Comparison of ENCODE assay signal across 1 cellular context in the genomic region with DNA sequence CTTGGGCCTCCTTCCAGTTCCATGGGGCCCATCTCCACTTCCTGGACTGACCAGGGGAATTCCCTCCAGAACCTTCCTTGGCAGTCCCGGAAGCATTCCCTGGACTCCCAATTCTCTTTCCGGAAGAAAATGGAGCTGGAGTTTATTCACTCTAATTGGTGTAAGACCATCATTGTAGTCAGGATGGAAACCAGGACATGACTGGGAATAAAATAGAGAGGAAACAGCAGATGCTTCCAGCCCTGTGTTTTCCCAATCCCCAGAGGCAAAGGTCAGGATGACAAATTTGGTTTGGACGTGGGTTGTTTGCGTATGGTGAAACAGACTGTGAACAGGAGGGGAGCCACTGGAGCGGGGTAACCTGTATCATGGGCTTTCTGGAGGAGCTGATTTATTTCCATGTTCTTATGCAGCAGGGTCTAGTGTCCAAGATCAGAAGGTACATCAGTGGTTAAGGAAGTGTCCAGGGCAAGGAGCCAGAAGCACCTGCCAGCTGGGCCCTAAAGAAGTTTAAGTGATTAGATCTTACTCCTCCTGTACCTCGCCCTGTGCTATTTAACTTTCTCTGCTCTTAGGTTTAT.
A peak's percentile ranks its signal among the peaks of the same experiment; 100 is the strongest.
TF ChIP-seq lines count a peak whose summit lies in the region.

No MANE protein-coding gene starts in this region.

TF ChIP-seq in HepG2, 621 proteins besides CTCF, POLR2A, EP300 and RAD21 (continued from another document and continues in another):
- TF ChIP-seq, protein P1, sequence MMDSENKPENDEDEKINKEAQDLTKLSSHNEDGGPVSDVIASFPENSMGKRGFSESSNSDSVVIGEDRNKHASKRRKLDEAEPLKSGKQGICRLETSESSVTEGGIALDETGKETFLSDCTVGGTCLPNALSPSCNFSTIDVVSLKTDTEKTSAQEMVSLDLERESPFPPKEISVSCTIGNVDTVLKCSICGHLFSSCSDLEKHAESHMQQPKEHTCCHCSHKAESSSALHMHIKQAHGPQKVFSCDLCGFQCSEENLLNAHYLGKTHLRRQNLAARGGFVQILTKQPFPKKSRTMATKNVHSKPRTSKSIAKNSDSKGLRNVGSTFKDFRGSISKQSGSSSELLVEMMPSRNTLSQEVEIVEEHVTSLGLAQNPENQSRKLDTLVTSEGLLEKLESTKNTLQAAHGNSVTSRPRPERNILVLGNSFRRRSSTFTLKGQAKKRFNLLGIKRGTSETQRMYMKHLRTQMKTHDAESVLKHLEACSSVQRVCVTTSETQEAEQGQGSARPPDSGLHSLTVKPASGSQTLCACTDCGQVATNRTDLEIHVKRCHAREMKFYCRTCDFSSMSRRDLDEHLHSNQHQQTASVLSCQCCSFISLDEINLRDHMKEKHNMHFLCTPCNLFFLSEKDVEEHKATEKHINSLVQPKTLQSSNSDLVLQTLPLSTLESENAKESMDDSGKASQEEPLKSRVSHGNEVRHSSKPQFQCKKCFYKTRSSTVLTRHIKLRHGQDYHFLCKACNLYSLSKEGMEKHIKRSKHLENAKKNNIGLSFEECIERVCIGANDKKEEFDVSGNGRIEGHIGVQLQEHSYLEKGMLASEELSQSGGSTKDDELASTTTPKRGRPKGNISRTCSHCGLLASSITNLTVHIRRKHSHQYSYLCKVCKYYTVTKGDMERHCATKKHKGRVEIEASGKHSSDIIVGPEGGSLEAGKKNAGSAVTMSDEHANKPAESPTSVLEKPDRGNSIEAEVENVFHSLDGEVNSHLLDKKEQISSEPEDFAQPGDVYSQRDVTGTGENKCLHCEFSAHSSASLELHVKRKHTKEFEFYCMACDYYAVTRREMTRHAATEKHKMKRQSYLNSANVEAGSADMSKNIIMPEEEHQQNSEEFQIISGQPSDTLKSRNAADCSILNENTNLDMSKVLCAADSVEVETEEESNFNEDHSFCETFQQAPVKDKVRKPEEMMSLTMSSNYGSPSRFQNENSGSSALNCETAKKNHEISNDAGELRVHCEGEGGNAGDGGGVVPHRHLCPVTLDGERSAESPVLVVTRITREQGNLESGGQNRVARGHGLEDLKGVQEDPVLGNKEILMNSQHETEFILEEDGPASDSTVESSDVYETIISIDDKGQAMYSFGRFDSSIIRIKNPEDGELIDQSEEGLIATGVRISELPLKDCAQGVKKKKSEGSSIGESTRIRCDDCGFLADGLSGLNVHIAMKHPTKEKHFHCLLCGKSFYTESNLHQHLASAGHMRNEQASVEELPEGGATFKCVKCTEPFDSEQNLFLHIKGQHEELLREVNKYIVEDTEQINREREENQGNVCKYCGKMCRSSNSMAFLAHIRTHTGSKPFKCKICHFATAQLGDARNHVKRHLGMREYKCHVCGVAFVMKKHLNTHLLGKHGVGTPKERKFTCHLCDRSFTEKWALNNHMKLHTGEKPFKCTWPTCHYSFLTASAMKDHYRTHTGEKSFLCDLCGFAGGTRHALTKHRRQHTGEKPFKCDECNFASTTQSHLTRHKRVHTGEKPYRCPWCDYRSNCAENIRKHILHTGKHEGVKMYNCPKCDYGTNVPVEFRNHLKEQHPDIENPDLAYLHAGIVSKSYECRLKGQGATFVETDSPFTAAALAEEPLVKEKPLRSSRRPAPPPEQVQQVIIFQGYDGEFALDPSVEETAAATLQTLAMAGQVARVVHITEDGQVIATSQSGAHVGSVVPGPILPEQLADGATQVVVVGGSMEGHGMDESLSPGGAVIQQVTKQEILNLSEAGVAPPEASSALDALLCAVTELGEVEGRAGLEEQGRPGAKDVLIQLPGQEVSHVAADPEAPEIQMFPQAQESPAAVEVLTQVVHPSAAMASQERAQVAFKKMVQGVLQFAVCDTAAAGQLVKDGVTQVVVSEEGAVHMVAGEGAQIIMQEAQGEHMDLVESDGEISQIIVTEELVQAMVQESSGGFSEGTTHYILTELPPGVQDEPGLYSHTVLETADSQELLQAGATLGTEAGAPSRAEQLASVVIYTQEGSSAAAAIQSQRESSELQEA (CRISPR knock-in tag; IDR thresholded peaks at IDR 0.05; ENCODE audit: not compliant biosample characterization): no peak
- no peak for TF ChIP-seq NPAS2 (CRISPR knock-in tag; IDR thresholded peaks at IDR 0.05; ENCODE audit: borderline replicate concordance)
- TF ChIP-seq NONO (IDR thresholded peaks at IDR 0.05): no peak
- TF ChIP-seq NONO (CRISPR knock-in tag; conservative IDR thresholded peaks at IDR 0.05): no peak; the same call in 1 of the 2 replicates
- TF ChIP-seq, protein P2, sequence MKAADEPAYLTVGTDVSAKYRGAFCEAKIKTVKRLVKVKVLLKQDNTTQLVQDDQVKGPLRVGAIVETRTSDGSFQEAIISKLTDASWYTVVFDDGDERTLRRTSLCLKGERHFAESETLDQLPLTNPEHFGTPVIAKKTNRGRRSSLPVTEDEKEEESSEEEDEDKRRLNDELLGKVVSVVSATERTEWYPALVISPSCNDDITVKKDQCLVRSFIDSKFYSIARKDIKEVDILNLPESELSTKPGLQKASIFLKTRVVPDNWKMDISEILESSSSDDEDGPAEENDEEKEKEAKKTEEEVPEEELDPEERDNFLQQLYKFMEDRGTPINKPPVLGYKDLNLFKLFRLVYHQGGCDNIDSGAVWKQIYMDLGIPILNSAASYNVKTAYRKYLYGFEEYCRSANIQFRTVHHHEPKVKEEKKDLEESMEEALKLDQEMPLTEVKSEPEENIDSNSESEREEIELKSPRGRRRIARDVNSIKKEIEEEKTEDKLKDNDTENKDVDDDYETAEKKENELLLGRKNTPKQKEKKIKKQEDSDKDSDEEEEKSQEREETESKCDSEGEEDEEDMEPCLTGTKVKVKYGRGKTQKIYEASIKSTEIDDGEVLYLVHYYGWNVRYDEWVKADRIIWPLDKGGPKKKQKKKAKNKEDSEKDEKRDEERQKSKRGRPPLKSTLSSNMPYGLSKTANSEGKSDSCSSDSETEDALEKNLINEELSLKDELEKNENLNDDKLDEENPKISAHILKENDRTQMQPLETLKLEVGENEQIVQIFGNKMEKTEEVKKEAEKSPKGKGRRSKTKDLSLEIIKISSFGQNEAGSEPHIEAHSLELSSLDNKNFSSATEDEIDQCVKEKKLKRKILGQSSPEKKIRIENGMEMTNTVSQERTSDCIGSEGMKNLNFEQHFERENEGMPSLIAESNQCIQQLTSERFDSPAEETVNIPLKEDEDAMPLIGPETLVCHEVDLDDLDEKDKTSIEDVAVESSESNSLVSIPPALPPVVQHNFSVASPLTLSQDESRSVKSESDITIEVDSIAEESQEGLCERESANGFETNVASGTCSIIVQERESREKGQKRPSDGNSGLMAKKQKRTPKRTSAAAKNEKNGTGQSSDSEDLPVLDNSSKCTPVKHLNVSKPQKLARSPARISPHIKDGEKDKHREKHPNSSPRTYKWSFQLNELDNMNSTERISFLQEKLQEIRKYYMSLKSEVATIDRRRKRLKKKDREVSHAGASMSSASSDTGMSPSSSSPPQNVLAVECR (CRISPR knock-in tag; IDR thresholded peaks at IDR 0.05; ENCODE audit: borderline replicate concordance): peak; percentile 27; the same call in 1 of the 2 replicates
- TF ChIP-seq NFIC (IDR thresholded peaks at IDR 0.05; ENCODE audit: low read length): peak; percentile 50; the same call in 1 of the 2 replicates
- TF ChIP-seq EHMT2 (IDR thresholded peaks at IDR 0.05; ENCODE audit: borderline replicate concordance, low read depth, low read length): no peak; the same call in 1 of the 2 replicates
- no peak for TF ChIP-seq ZNF431 (CRISPR knock-in tag; IDR thresholded peaks at IDR 0.05; ENCODE audit: borderline replicate concordance, low read depth)
- TF ChIP-seq, protein P3, sequence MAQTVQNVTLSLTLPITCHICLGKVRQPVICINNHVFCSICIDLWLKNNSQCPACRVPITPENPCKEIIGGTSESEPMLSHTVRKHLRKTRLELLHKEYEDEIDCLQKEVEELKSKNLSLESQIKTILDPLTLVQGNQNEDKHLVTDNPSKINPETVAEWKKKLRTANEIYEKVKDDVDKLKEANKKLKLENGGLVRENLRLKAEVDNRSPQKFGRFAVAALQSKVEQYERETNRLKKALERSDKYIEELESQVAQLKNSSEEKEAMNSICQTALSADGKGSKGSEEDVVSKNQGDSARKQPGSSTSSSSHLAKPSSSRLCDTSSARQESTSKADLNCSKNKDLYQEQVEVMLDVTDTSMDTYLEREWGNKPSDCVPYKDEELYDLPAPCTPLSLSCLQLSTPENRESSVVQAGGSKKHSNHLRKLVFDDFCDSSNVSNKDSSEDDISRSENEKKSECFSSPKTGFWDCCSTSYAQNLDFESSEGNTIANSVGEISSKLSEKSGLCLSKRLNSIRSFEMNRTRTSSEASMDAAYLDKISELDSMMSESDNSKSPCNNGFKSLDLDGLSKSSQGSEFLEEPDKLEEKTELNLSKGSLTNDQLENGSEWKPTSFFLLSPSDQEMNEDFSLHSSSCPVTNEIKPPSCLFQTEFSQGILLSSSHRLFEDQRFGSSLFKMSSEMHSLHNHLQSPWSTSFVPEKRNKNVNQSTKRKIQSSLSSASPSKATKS (CRISPR knock-in tag; IDR thresholded peaks at IDR 0.05): no peak
- TF ChIP-seq, protein P4, sequence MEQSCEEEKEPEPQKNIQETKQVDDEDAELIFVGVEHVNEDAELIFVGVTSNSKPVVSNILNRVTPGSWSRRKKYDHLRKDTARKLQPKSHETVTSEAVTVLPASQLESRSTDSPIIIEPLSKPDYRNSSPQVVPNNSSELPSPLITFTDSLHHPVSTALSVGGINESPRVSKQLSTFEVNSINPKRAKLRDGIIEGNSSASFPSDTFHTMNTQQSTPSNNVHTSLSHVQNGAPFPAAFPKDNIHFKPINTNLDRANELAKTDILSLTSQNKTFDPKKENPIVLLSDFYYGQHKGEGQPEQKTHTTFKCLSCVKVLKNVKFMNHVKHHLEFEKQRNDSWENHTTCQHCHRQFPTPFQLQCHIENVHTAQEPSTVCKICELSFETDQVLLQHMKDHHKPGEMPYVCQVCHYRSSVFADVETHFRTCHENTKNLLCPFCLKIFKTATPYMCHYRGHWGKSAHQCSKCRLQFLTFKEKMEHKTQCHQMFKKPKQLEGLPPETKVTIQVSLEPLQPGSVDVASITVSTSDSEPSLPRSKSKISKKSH (CRISPR knock-in tag; IDR thresholded peaks at IDR 0.05; ENCODE audit: borderline replicate concordance): no peak
- peak; percentile 75 for TF ChIP-seq ZNF605 (CRISPR knock-in tag; IDR thresholded peaks at IDR 0.05)
- no peak for TF ChIP-seq ZNF30 (CRISPR knock-in tag; IDR thresholded peaks at IDR 0.05)
- no peak for TF ChIP-seq FOSL1 (CRISPR knock-in tag; IDR thresholded peaks at IDR 0.05; ENCODE audit: borderline replicate concordance)
- no peak for TF ChIP-seq ZNF790 (CRISPR knock-in tag; IDR thresholded peaks at IDR 0.05; ENCODE audit: borderline replicate concordance)
- 0 out of 2 replicates have a peak, but pooled peaks have one; percentile 53 for TF ChIP-seq RBAK (CRISPR knock-in tag; IDR thresholded peaks at IDR 0.05)
- peak in 1 of 2 experiments; percentile 73; a peak in 3 of 4 replicates for TF ChIP-seq NR2F1 (CRISPR knock-in tag; IDR thresholded peaks at IDR 0.05)
- TF ChIP-seq, protein P5, sequence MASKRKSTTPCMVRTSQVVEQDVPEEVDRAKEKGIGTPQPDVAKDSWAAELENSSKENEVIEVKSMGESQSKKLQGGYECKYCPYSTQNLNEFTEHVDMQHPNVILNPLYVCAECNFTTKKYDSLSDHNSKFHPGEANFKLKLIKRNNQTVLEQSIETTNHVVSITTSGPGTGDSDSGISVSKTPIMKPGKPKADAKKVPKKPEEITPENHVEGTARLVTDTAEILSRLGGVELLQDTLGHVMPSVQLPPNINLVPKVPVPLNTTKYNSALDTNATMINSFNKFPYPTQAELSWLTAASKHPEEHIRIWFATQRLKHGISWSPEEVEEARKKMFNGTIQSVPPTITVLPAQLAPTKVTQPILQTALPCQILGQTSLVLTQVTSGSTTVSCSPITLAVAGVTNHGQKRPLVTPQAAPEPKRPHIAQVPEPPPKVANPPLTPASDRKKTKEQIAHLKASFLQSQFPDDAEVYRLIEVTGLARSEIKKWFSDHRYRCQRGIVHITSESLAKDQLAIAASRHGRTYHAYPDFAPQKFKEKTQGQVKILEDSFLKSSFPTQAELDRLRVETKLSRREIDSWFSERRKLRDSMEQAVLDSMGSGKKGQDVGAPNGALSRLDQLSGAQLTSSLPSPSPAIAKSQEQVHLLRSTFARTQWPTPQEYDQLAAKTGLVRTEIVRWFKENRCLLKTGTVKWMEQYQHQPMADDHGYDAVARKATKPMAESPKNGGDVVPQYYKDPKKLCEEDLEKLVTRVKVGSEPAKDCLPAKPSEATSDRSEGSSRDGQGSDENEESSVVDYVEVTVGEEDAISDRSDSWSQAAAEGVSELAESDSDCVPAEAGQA (IDR thresholded peaks at IDR 0.05; ENCODE audit: low read depth): no peak
- TF ChIP-seq, protein P5 (CRISPR knock-in tag; IDR thresholded peaks at IDR 0.05; ENCODE audit: borderline replicate concordance): no peak
